Comparison of ENCODE assay signal across 16 cellular contexts in genomic region chr7:35755711-35756110, GRCh38. TPM values are rescaled to one million over a fixed set of nuclear protein-coding genes. Genes with fewer than 3 reads are reported as not detected.
DNase-seq lines count a peak whose midpoint lies in the region; ATAC-seq, FAIRE-seq and TF ChIP-seq lines count a peak whose summit lies in the region.
"Had no signal": no experiment of that assay in that cellular context is flagged by ENCODE, and none has a peak within 500 bp of the region (broad histone marks: within the 10 kb centered on the region; RNA-seq: fewer than 3 reads in every experiment).

No MANE protein-coding gene starts in this region.

- TF ChIP-seq POLR2A in H1 (IDR thresholded peaks at IDR 0.05; ENCODE audit: control extremely low read depth in 1 of 2, low read depth in 2 of 2, low read length in 2 of 2) = no peak

- 87% methylated on average over 3 of the region's 3 CpGs; no CpG with 5 or more reads in 1 of the 2 experiments for WGBS in H1 (ENCODE audit: extremely low coverage in 1 of 2, insufficient coverage in 1 of 2, insufficient read length in 1 of 2, insufficient replicate concordance in 2 of 2, low coverage in 1 of 2, low lambda C conversion rate in 2 of 2, missing lambda C conversion rate in 1 of 2), 2 experiments

- no peak for TF ChIP-seq EP300 in H1 (IDR thresholded peaks at IDR 0.05; ENCODE audit: borderline replicate concordance in 1 of 2, low read depth in 2 of 2, low read length in 2 of 2)

- H3K4me1 ChIP-seq in H1 (replicated peaks in 1 of 4; ENCODE audit: control insufficient read depth in 3 of 4, insufficient read depth in 4 of 4, low read length in 3 of 4) (no peaks in the 10 kb centered on the region; a peak in 1 of 7 replicates), Karpas-422 (ENCODE audit: low read length) (no peaks in the 10 kb centered on the region), kidney (ENCODE audit: control insufficient read depth in 1 of 2, insufficient read depth in 1 of 2, low read depth in 1 of 2, low read length in 2 of 2) (no peaks in the 10 kb centered on the region)

- no peak overlapping the region for H2BK12ac ChIP-seq in H1 (ENCODE audit: low read depth, low read length)

- no peak overlapping the region for H2BK20ac ChIP-seq in H1 (ENCODE audit: low read length)

- H3K36me3 Mint-ChIP-seq in stimulated activated effector memory CD8-positive, alpha-beta T cell treated with anti-CD3 and anti-CD28 coated beads, Interleukin-12 subunit alpha, Interleukin-12 subunit beta, amount 100 ng/mL, for 72 hours = no peaks in the 10 kb centered on the region

- CTCF ChIA-PET in H1 (lab: Charles Lee; ENCODE audit: partially characterized antibody) = interaction anchor here (1.0 kb wide), 1 partner anchor 235 kb away, joined by 3 read pairs; no protein-coding TSS in a partner anchor

- H3K36me3 ChIP-seq in H1 (ENCODE audit: control insufficient read depth in 2 of 4, insufficient read depth in 4 of 4, low read length in 3 of 4) (no peaks in the 10 kb centered on the region), Karpas-422 (ENCODE audit: insufficient read depth, low read length) (no peaks in the 10 kb centered on the region), kidney (ENCODE audit: control insufficient read depth in 1 of 2, insufficient read depth in 2 of 2, low read length in 2 of 2) (no peaks in the 10 kb centered on the region)

- TF ChIP-seq CTCF in H1 (IDR thresholded peaks at IDR 0.05; ENCODE audit: control extremely low read depth in 1 of 3, insufficient read depth in 1 of 3, low read depth in 1 of 3, low read length in 3 of 3) (no peak), kidney (IDR thresholded peaks at IDR 0.05; ENCODE audit: borderline replicate concordance, extremely low read depth, insufficient read depth) (no peak)

- H3K4ac ChIP-seq in H1 (replicated peaks; ENCODE audit: insufficient read length, low read depth, low read length) = no peak overlapping the region

- H4K91ac ChIP-seq in H1 (replicated peaks; ENCODE audit: insufficient read length, low read length) = no peak overlapping the region

- POLR2A ChIA-PET in H1 (lab: Charles Lee; ENCODE audit: partially characterized antibody) = interaction anchor here (2.0 kb wide), 1 partner anchor 45 kb away, joined by 5 read pairs; the partner anchor contains the start of gene SEPTIN7

- H3K9me3 ChIP-seq in H1 (ENCODE audit: insufficient read depth in 2 of 2, low read depth in 1 of 2, low read length in 1 of 2) (no peaks in the 10 kb centered on the region), Karpas-422 (ENCODE audit: low read length) (no peaks in the 10 kb centered on the region), kidney (ENCODE audit: control insufficient read depth in 1 of 2, low read length in 2 of 2) (no peaks in the 10 kb centered on the region)

- FAIRE-seq in H1 (lab: Jason Lieb, UNC) = no peak
- no peak for FAIRE-seq in kidney (lab: Jason Lieb, UNC)

- no peak overlapping the region for H4K5ac ChIP-seq in H1 (ENCODE audit: insufficient read length, low read depth, low read length)

- H3K4me3 Mint-ChIP-seq in stimulated activated effector memory CD8-positive, alpha-beta T cell treated with anti-CD3 and anti-CD28 coated beads, Interleukin-12 subunit alpha, Interleukin-12 subunit beta, amount 100 ng/mL, for 72 hours = no peak overlapping the region
- H3K4me3 Mint-ChIP-seq: B cell; CD4-positive, alpha-beta memory T cell had no signal

- no peaks in the 10 kb centered on the region for H3K27me3 ChIP-seq in H1 (replicated peaks in 1 of 4; ENCODE audit: control insufficient read depth in 3 of 4, extremely low read depth in 1 of 4, insufficient read depth in 3 of 4, low read length in 3 of 4)
- no peaks in the 10 kb centered on the region for H3K27me3 ChIP-seq in layer of hippocampus (ENCODE audit: control insufficient read depth, insufficient read depth, low read length)
- H3K27me3 ChIP-seq in Karpas-422 (ENCODE audit: low read length) = no peaks in the 10 kb centered on the region

- no peak overlapping the region for H2BK120ac ChIP-seq in H1 (replicated peaks; ENCODE audit: low read depth, low read length)

- no peak overlapping the region for H2AK5ac ChIP-seq in H1 (ENCODE audit: low read depth, low read length)

- H3K23ac ChIP-seq in H1 (ENCODE audit: insufficient read length) = no peak overlapping the region

- no peaks in the 10 kb centered on the region for H3K79me2 ChIP-seq in H1 (ENCODE audit: control insufficient read depth in 1 of 2, insufficient read depth in 2 of 2, low read length in 2 of 2)
- no peaks in the 10 kb centered on the region for H3K79me2 ChIP-seq in Karpas-422 (ENCODE audit: low read length)

- no peak overlapping the region for H3K4me2 ChIP-seq in H1 (ENCODE audit: insufficient read depth in 1 of 2, low read depth in 2 of 2, low read length in 2 of 2)
- H3K4me2 ChIP-seq in Karpas-422 (ENCODE audit: low read depth, low read length, poor library complexity, severe bottlenecking) = no peak overlapping the region

- H3K27ac ChIP-seq in angular gyrus (ENCODE audit: low read depth, low read length) (peak overlapping the region; percentile 97), H1 (ENCODE audit: low read depth, low read length) (no peak overlapping the region), layer of hippocampus (ENCODE audit: low read depth, low read length) (peak overlapping the region; percentile 89), Karpas-422 (ENCODE audit: low read length) (no peak overlapping the region), kidney (ENCODE audit: low read depth in 2 of 2, low read length in 2 of 2) (no peak overlapping the region)

- H3K9me3 Mint-ChIP-seq in stimulated activated effector memory CD8-positive, alpha-beta T cell treated with anti-CD3 and anti-CD28 coated beads, Interleukin-12 subunit alpha, Interleukin-12 subunit beta, amount 100 ng/mL, for 72 hours = no peaks in the 10 kb centered on the region
- H3K9me3 Mint-ChIP-seq: CD4-positive, alpha-beta memory T cell had no signal

- H4K8ac ChIP-seq in H1 (ENCODE audit: extremely low read depth, insufficient read depth, low read length) = no peak overlapping the region

- H2BK5ac ChIP-seq in H1 (ENCODE audit: low read depth, low read length) = no peak overlapping the region

- H3K4me3 ChIP-seq in H1 (ENCODE audit: extremely low read depth in 1 of 4, insufficient read depth in 2 of 4, low read depth in 3 of 4, low read length in 4 of 4) = no peak overlapping the region
- no peak overlapping the region for H3K4me3 ChIP-seq in Karpas-422 (ENCODE audit: low read length)
- no peak overlapping the region for H3K4me3 ChIP-seq in kidney (ENCODE audit: low read length in 2 of 2)

- peak overlapping the region; percentile 84; the same call in 1 of the 2 replicates for H2BK15ac ChIP-seq in H1 (ENCODE audit: low read length)

- H3K4me1 Mint-ChIP-seq in stimulated activated effector memory CD8-positive, alpha-beta T cell treated with anti-CD3 and anti-CD28 coated beads, Interleukin-12 subunit alpha, Interleukin-12 subunit beta, amount 100 ng/mL, for 72 hours = peaks cover 13% of the 10 kb centered on the region

- H2AFZ ChIP-seq in H1 (ENCODE audit: low read length) (peak overlapping the region; percentile 17), Karpas-422 (ENCODE audit: low read length) (no peak overlapping the region)

- no peak for TF ChIP-seq RAD21 in H1 (IDR thresholded peaks at IDR 0.05 in 1 of 2, conservative IDR thresholded peaks at IDR 0.05 in 1 of 2; ENCODE audit: low read depth in 2 of 2, low read length in 2 of 2)

- peak; percentile 37 for ATAC-seq in stimulated activated effector memory CD8-positive, alpha-beta T cell treated with anti-CD3 and anti-CD28 coated beads, Interleukin-12 subunit alpha, Interleukin-12 subunit beta, amount 100 ng/mL, for 72 hours

- DNase-seq in H1 (ENCODE audit: low read depth in 1 of 2, low spot score in 2 of 2) = no peak
- DNase-seq in stimulated activated effector memory CD8-positive, alpha-beta T cell treated with anti-CD3 and anti-CD28 coated beads, Interleukin-12 subunit alpha, Interleukin-12 subunit beta, amount 100 ng/mL, for 72 hours (ENCODE audit: low spot score in 2 of 2) = no peak
- DNase-seq in Karpas-422 = no peak
- DNase-seq in kidney = no peak
- DNase-seq in activated CD4-positive, alpha-beta T cell treated with anti-CD3 and anti-CD28 coated beads, Interleukin-2, amount 50 U/mL, for 4 hours = no peak
- DNase-seq: CD4-positive, alpha-beta memory T cell; DMS79 treated with DMSO at 0.1 percent for 48 hours; GDM1; KG1; NCI-H1092 treated with DMSO at 0.1 percent for 48 hours; NCI-H1694; NCI-H82; SHP77 treated with DMSO at 0.1 percent for 48 hours had no signal

- no peak overlapping the region for H3K56ac ChIP-seq in H1 (replicated peaks; ENCODE audit: insufficient read length, low read depth, low read length)

- no peaks in the 10 kb centered on the region for H3K79me1 ChIP-seq in H1 (ENCODE audit: low read depth, low read length)

- H3K18ac ChIP-seq in H1 (ENCODE audit: extremely low read depth, low read length) = no peak overlapping the region

- H3K14ac ChIP-seq in H1 (ENCODE audit: insufficient read length) = no peak overlapping the region

- no peaks in the 10 kb centered on the region for H4K20me1 ChIP-seq in H1 (replicated peaks in 1 of 2; ENCODE audit: control insufficient read depth in 1 of 2, insufficient read depth in 2 of 2, low read length in 2 of 2)
- no peaks in the 10 kb centered on the region for H4K20me1 ChIP-seq in Karpas-422 (ENCODE audit: insufficient read depth, low read depth, low read length)

- H3K9ac ChIP-seq in H1 (replicated peaks in 1 of 4; ENCODE audit: extremely low read depth in 1 of 4, low read depth in 3 of 4, low read length in 3 of 4) (no peak overlapping the region), Karpas-422 (ENCODE audit: low read length) (no peak overlapping the region), kidney (ENCODE audit: low read length in 2 of 2) (no peak overlapping the region)

- intact Hi-C loops in kidney (cut with DNase I) = no loop called here

- no peaks in the 10 kb centered on the region for H3K9me2 ChIP-seq in Karpas-422 (replicated peaks; ENCODE audit: insufficient read depth, low read length)

- H3K23me2 ChIP-seq in H1 (ENCODE audit: low read depth, low read length) = no peaks in the 10 kb centered on the region; the same call in 1 of the 2 replicates

- H3K27ac Mint-ChIP-seq in stimulated activated effector memory CD8-positive, alpha-beta T cell treated with anti-CD3 and anti-CD28 coated beads, Interleukin-12 subunit alpha, Interleukin-12 subunit beta, amount 100 ng/mL, for 72 hours = no peak overlapping the region
- H3K27ac Mint-ChIP-seq: B cell had no signal

RNA-seq across cellular contexts. Expression of gene SEPTIN7, which starts 45.1 kb away (rescaled TPM):
- 177 and 183 TPM in 2 replicates for total RNA-seq in H1 (2021; fragmentation: NEBNext Ultra II Directional; extraction: Animal tissue kit (Norgen Biotek cat#: 25700))
- 36.6 and 85.3 TPM in 2 replicates for polyA plus RNA-seq in H1 (2011; rRNA removed)
- polyA plus RNA-seq in H1 (2011; cell fraction: cytosol; rRNA removed) = 98.4 TPM
- polyA plus RNA-seq in H1 (2011; cell fraction: nucleus; rRNA removed) = 20.1 TPM
- polyA plus RNA-seq in H1 (2012, experiment 1 of 2) = 93.7 to 256 TPM (median 114 TPM) in 4 replicates
- 18.3 TPM for polyA plus RNA-seq in H1 (2012, experiment 2 of 2)
- 128 TPM for polyA plus RNA-seq in H1 (2013, experiment 1 of 2)
- polyA plus RNA-seq in H1 (2013, experiment 2 of 2) = 131 TPM
- polyA minus RNA-seq in H1 (2011; rRNA and poly(A)+ RNA removed) = 79.6 and 117 TPM in 2 replicates
- 43.0 TPM for polyA minus RNA-seq in H1 (2011; cell fraction: cytosol; rRNA and poly(A)+ RNA removed)
- 86.5 TPM for polyA minus RNA-seq in H1 (2011; cell fraction: nucleus; rRNA and poly(A)+ RNA removed)
- 125 and 263 TPM in 2 replicates for total RNA-seq in Karpas-422 (2014; rRNA removed; shearing (Covaris generic); ENCODE audit: low replicate concordance)
- 189 TPM for total RNA-seq in kidney
- 125 TPM for polyA plus RNA-seq in kidney (ENCODE audit: insufficient read depth, low read depth, low replicate concordance)

Comparison
In these comparisons a context has a peak if more than half of its experiments do, and no peak if none do; other contexts are left out.
1. H3K27ac ChIP-seq: peak in angular gyrus (single experiment) and layer of hippocampus (single experiment); none in H1 (single experiment), Karpas-422 (single experiment) and kidney (0 of 2).